ENCODE assay signal across 37 cellular contexts in the genomic region with DNA sequence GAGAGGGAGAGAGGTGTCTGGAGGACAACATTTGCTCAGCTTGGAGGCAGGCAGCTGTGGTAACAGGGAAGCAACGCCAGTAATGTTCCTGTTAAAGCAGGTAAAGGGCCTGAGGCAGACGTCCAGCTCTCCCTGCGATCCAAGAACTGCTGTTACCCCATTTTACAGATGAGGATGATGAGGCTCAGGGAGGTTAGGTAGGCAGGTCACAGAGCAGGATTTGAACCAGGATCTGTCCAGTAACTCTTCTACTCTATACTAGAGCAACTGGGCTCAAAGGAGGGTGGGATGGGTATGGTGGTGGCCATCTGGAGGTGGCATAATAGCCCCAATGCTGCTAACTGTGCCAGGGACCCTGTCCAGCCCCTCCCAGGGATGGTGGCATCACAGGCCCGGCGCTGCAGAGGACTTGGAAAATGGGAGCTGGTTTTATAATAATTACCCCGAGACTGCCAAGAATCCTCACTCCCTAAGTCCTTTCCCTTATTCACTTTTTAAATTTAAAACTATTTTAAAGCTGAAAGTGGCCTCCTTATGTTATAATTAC. TPM values are rescaled to one million over a fixed set of nuclear protein-coding genes. Genes with fewer than 3 reads are reported as not detected.
"Had no signal": no experiment of that assay in that cellular context is flagged by ENCODE, and none has a peak within 500 bp of the region (broad histone marks: within the 10 kb centered on the region; RNA-seq: fewer than 3 reads in every experiment).

No MANE protein-coding gene starts in this region.

- H3K4me1 ChIP-seq: body of pancreas, foreskin keratinocyte, gastrocnemius medialis had no signal

- H3K4me1 Mint-ChIP-seq: activated B cell treated with CpG ODN at 0.5 μM for 24 hours; activated naive CD4-positive, alpha-beta T cell treated with anti-CD3 and anti-CD28 coated beads, Interleukin-2, amount 50 U/mL, for 24 hours; activated naive CD8-positive, alpha-beta T cell treated with anti-CD3 and anti-CD28 coated beads for 36 hours; activated naive CD8-positive, alpha-beta T cell treated with anti-CD3 and anti-CD28 coated beads, Interleukin-2, amount 50 U/mL, for 24 hours had no signal

- ATAC-seq: activated CD4-positive, CD25-positive, alpha-beta regulatory T cell treated with anti-CD3 and anti-CD28 coated beads, Interleukin-2, amount 50 U/mL, for 24 hours; activated CD8-positive, alpha-beta memory T cell treated with anti-CD3 and anti-CD28 coated beads, Interleukin-2, amount 10 ng/mL, durations not matched to agents 7 days and 5 days; activated CD8-positive, alpha-beta T cell treated with anti-CD3 and anti-CD28 coated beads, Interleukin-2, amount 10 ng/mL, durations not matched to agents 7 days and 5 days; activated naive CD8-positive, alpha-beta T cell treated with anti-CD3 and anti-CD28 coated beads, Interleukin-2, amount 50 U/mL, for 24 hours; body of pancreas; effector memory CD8-positive, alpha-beta T cell; foreskin keratinocyte; gastrocnemius medialis; T-helper 17 cell had no signal

- H3K36me3 Mint-ChIP-seq: activated CD4-positive, alpha-beta memory T cell treated with anti-CD3 and anti-CD28 coated beads for 36 hours; activated CD8-positive, alpha-beta memory T cell treated with anti-CD3 and anti-CD28 coated beads, Interleukin-2, amount 10 ng/mL, durations not matched to agents 7 days and 5 days; activated naive CD4-positive, alpha-beta T cell treated with anti-CD3 and anti-CD28 coated beads, Interleukin-2, amount 50 U/mL, for 24 hours; activated naive CD8-positive, alpha-beta T cell treated with anti-CD3 and anti-CD28 coated beads for 36 hours had no signal

- DNase-seq: activated B cell treated with CpG ODN at 0.5 μM for 24 hours; activated CD4-positive, alpha-beta memory T cell treated with anti-CD3 and anti-CD28 coated beads for 36 hours; activated CD4-positive, alpha-beta T cell treated with anti-CD3 and anti-CD28 coated beads for 48 hours; activated CD8-positive, alpha-beta memory T cell treated with anti-CD3 and anti-CD28 coated beads, Interleukin-2, amount 10 ng/mL, durations not matched to agents 7 days and 5 days; activated CD8-positive, alpha-beta memory T cell treated with anti-CD3 and anti-CD28 coated beads, Interleukin-2, amount 50 U/mL, for 4 hours; activated CD8-positive, alpha-beta T cell treated with anti-CD3 and anti-CD28 coated beads, Interleukin-2, amount 10 ng/mL, durations not matched to agents 7 days and 5 days; activated effector memory CD4-positive, alpha-beta T cell treated with anti-CD3 and anti-CD28 coated beads, Interleukin-2, amount 50 U/mL, for 16 hours; activated naive CD4-positive, alpha-beta T cell treated with anti-CD3 and anti-CD28 coated beads for 36 hours; activated naive CD8-positive, alpha-beta T cell treated with anti-CD3 and anti-CD28 coated beads for 36 hours; activated naive CD8-positive, alpha-beta T cell treated with anti-CD3 and anti-CD28 coated beads, Interleukin-2, amount 50 U/mL, for 24 hours; activated T-cell treated with anti-CD3 and anti-CD28 coated beads, Interleukin-2, amount 50 U/mL, for 1 hour; activated T-cell treated with anti-CD3 and anti-CD28 coated beads, Interleukin-2, amount 50 U/mL, for 48 hours; adrenal gland; amygdala; body of pancreas; caudate nucleus; cortex of kidney; dermis blood vessel endothelial cell; effector CD4-positive, alpha-beta T cell; effector memory CD8-positive, alpha-beta T cell; erythroblast; foreskin keratinocyte; gastrocnemius medialis; glutamatergic neuron; T-helper 1 cell; T-helper 17 cell; T1000; WERI-Rb-1 had no signal

- H3K27me3 ChIP-seq: adrenal gland, body of pancreas, esophagus muscularis mucosa, gastrocnemius medialis had no signal

- H3K4me3 ChIP-seq: adrenal gland, body of pancreas, esophagus muscularis mucosa, gastrocnemius medialis had no signal

- H3K27ac ChIP-seq: adrenal gland, body of pancreas, esophagus muscularis mucosa, foreskin keratinocyte, gastrocnemius medialis, WERI-Rb-1 had no signal

- H3K9me3 ChIP-seq: adrenal gland, body of pancreas, esophagus muscularis mucosa, gastrocnemius medialis had no signal

- H3K27ac Mint-ChIP-seq: activated B cell treated with CpG ODN at 0.5 μM for 24 hours; activated CD4-positive, alpha-beta memory T cell treated with anti-CD3 and anti-CD28 coated beads for 36 hours; activated CD8-positive, alpha-beta memory T cell treated with anti-CD3 and anti-CD28 coated beads, Interleukin-2, amount 10 ng/mL, durations not matched to agents 7 days and 5 days; activated CD8-positive, alpha-beta T cell treated with anti-CD3 and anti-CD28 coated beads, Interleukin-2, amount 10 ng/mL, durations not matched to agents 7 days and 5 days; activated naive CD4-positive, alpha-beta T cell treated with anti-CD3 and anti-CD28 coated beads for 36 hours; activated naive CD4-positive, alpha-beta T cell treated with anti-CD3 and anti-CD28 coated beads, Interleukin-2, amount 50 U/mL, for 24 hours; activated naive CD8-positive, alpha-beta T cell treated with anti-CD3 and anti-CD28 coated beads for 36 hours; activated naive CD8-positive, alpha-beta T cell treated with anti-CD3 and anti-CD28 coated beads, Interleukin-2, amount 50 U/mL, for 24 hours; activated T-helper 1 cell treated with anti-CD3 and anti-CD28 coated beads, Interleukin-12 subunit alpha, Interleukin-12 subunit beta, Interleukin-2, Interleukin-4 antibody, amounts not matched to agents 30 ng/mL and 10 ng/mL and 1 ng/mL, durations not matched to agents 14 hours and 24 hours and 36 hours; activated T-helper 2 cell treated with anti-CD3 and anti-CD28 coated beads, Interferon-gamma antibody, Interleukin-2, Interleukin-4, amounts not matched to agents 10 μg/mL and 5 μg/mL and 100 μg/mL, durations not matched to agents 14 hours and 24 hours and 36 hours; effector memory CD8-positive, alpha-beta T cell; T-helper 17 cell had no signal

- H3K36me3 ChIP-seq: adrenal gland, esophagus muscularis mucosa, gastrocnemius medialis, WERI-Rb-1 had no signal

- H3K4me3 Mint-ChIP-seq: activated B cell treated with CpG ODN at 0.5 μM for 24 hours; activated CD4-positive, alpha-beta memory T cell treated with anti-CD3 and anti-CD28 coated beads for 36 hours; activated CD8-positive, alpha-beta memory T cell treated with anti-CD3 and anti-CD28 coated beads, Interleukin-2, amount 10 ng/mL, durations not matched to agents 7 days and 5 days; activated CD8-positive, alpha-beta T cell treated with anti-CD3 and anti-CD28 coated beads, Interleukin-2, amount 10 ng/mL, durations not matched to agents 7 days and 5 days; activated naive CD4-positive, alpha-beta T cell treated with anti-CD3 and anti-CD28 coated beads for 36 hours; activated naive CD4-positive, alpha-beta T cell treated with anti-CD3 and anti-CD28 coated beads, Interleukin-2, amount 50 U/mL, for 24 hours; activated naive CD8-positive, alpha-beta T cell treated with anti-CD3 and anti-CD28 coated beads for 36 hours; activated naive CD8-positive, alpha-beta T cell treated with anti-CD3 and anti-CD28 coated beads, Interleukin-2, amount 50 U/mL, for 24 hours; activated T-helper 1 cell treated with anti-CD3 and anti-CD28 coated beads, Interleukin-12 subunit alpha, Interleukin-12 subunit beta, Interleukin-2, Interleukin-4 antibody, amounts not matched to agents 30 ng/mL and 10 ng/mL and 1 ng/mL, durations not matched to agents 14 hours and 24 hours and 36 hours; effector memory CD8-positive, alpha-beta T cell; T-helper 17 cell; T-helper 2 cell treated with Interferon-gamma antibody and Interleukin-4, amounts not matched to agents 5 μg/mL and 100 μg/mL, for 36 hours had no signal

- H3K9me3 Mint-ChIP-seq: activated B cell treated with CpG ODN at 0.5 μM for 24 hours; activated CD4-positive, alpha-beta memory T cell treated with anti-CD3 and anti-CD28 coated beads for 36 hours; activated naive CD4-positive, alpha-beta T cell treated with anti-CD3 and anti-CD28 coated beads for 36 hours; activated naive CD4-positive, alpha-beta T cell treated with anti-CD3 and anti-CD28 coated beads, Interleukin-2, amount 50 U/mL, for 24 hours; activated naive CD8-positive, alpha-beta T cell treated with anti-CD3 and anti-CD28 coated beads for 36 hours; activated naive CD8-positive, alpha-beta T cell treated with anti-CD3 and anti-CD28 coated beads, Interleukin-2, amount 50 U/mL, for 24 hours; activated T-helper 1 cell treated with anti-CD3 and anti-CD28 coated beads, Interleukin-12 subunit alpha, Interleukin-12 subunit beta, Interleukin-2, Interleukin-4 antibody, amounts not matched to agents 30 ng/mL and 10 ng/mL and 1 ng/mL, durations not matched to agents 14 hours and 24 hours and 36 hours; activated T-helper 2 cell treated with anti-CD3 and anti-CD28 coated beads, Interferon-gamma antibody, Interleukin-2, Interleukin-4, amounts not matched to agents 10 μg/mL and 5 μg/mL and 100 μg/mL, durations not matched to agents 14 hours and 24 hours and 36 hours; effector memory CD8-positive, alpha-beta T cell; T-helper 2 cell treated with Interferon-gamma antibody and Interleukin-4, amounts not matched to agents 5 μg/mL and 100 μg/mL, for 36 hours had no signal

- H3K27me3 Mint-ChIP-seq: activated B cell treated with CpG ODN at 0.5 μM for 24 hours; activated CD4-positive, alpha-beta memory T cell treated with anti-CD3 and anti-CD28 coated beads for 36 hours; activated CD8-positive, alpha-beta memory T cell treated with anti-CD3 and anti-CD28 coated beads, Interleukin-2, amount 10 ng/mL, durations not matched to agents 7 days and 5 days; activated naive CD4-positive, alpha-beta T cell treated with anti-CD3 and anti-CD28 coated beads, Interleukin-2, amount 50 U/mL, for 24 hours; activated naive CD8-positive, alpha-beta T cell treated with anti-CD3 and anti-CD28 coated beads for 36 hours; activated naive CD8-positive, alpha-beta T cell treated with anti-CD3 and anti-CD28 coated beads, Interleukin-2, amount 50 U/mL, for 24 hours; effector memory CD8-positive, alpha-beta T cell; T-helper 17 cell had no signal

RNA-seq across cellular contexts. Expression of a gene that starts 12.0 kb away (rescaled TPM):
- total RNA-seq: activated B cell treated with CpG ODN at 0.5 μM for 24 hours; activated CD8-positive, alpha-beta memory T cell treated with anti-CD3 and anti-CD28 coated beads for 36 hours; activated CD8-positive, alpha-beta memory T cell treated with anti-CD3 and anti-CD28 coated beads, Interleukin-2, amount 10 ng/mL, durations not matched to agents 7 days and 5 days; activated CD8-positive, alpha-beta T cell treated with anti-CD3 and anti-CD28 coated beads, Interleukin-2, amount 10 ng/mL, durations not matched to agents 7 days and 5 days; activated naive CD4-positive, alpha-beta T cell treated with anti-CD3 and anti-CD28 coated beads for 36 hours; activated naive CD8-positive, alpha-beta T cell treated with anti-CD3 and anti-CD28 coated beads for 36 hours; adrenal gland; aorta; body of pancreas; chondrocyte; dermis blood vessel endothelial cell; foreskin keratinocyte; T-helper 17 cell had no signal
- polyA plus RNA-seq: adrenal gland, foreskin keratinocyte had no signal

RNA-seq across cellular contexts. Expression of a gene that starts 54.9 kb away (rescaled TPM):
- total RNA-seq: activated B cell treated with CpG ODN at 0.5 μM for 24 hours; activated CD4-positive, alpha-beta memory T cell treated with anti-CD3 and anti-CD28 coated beads for 36 hours; activated CD8-positive, alpha-beta T cell treated with anti-CD3 and anti-CD28 coated beads, Interleukin-2, amount 10 ng/mL, durations not matched to agents 7 days and 5 days; activated naive CD4-positive, alpha-beta T cell treated with anti-CD3 and anti-CD28 coated beads for 36 hours; activated naive CD8-positive, alpha-beta T cell treated with anti-CD3 and anti-CD28 coated beads for 36 hours; adrenal gland; aorta; body of pancreas; chondrocyte; esophagus muscularis mucosa; gastrocnemius medialis had no signal
- polyA plus RNA-seq: adrenal gland, aorta, foreskin keratinocyte had no signal
